In genomic region chr18:40109251-40110049, GRCh38 we compare ENCODE assay signal across 21 cellular contexts.
DNase-seq lines count a peak whose midpoint lies in the region; ATAC-seq, FAIRE-seq and TF ChIP-seq lines count a peak whose summit lies in the region.
"Had no signal": no experiment of that assay in that cellular context is flagged by ENCODE, and none has a peak within 500 bp of the region (broad histone marks: within the 10 kb centered on the region; RNA-seq: fewer than 3 reads in every experiment).

No MANE protein-coding gene starts in this region.

- H3K36me3 ChIP-seq in kidney epithelial cell (ENCODE audit: control insufficient read depth, insufficient read depth, low read length) = no peaks in the 10 kb centered on the region
- H3K36me3 ChIP-seq: colonic mucosa, left lung, vagina had no signal

- DNase-seq in DMS153 (lab: John Stamatoyannopoulos, UW) (peak; percentile 88), HEK293T (ENCODE audit: extremely low spot score) (peak; percentile 28), NCI-H345 (lab: John Stamatoyannopoulos, UW) (peak; percentile 40), kidney epithelial cell (ENCODE audit: low read depth) (peak; percentile 32), GM12891 (ENCODE audit: insufficient read length, low spot score) (no peak), foreskin fibroblast (no peak), NCI-H1105 treated with DMSO at 0.1 percent for 48 hours (lab: John Stamatoyannopoulos, UW) (no peak)
- DNase-seq: activated CD4-positive, alpha-beta memory T cell treated with anti-CD3 and anti-CD28 coated beads for 36 hours; activated T-cell treated with anti-CD3 and anti-CD28 coated beads, Interleukin-2, amount 50 U/mL, for 24 hours; colonic mucosa; foreskin keratinocyte; left lung; NCI-H1048; occipital lobe; stimulated activated CD4-positive, alpha-beta T cell treated with anti-CD3 and anti-CD28 coated beads, Interleukin-2, amount 100 ng/mL, for 24 hours; SW 1271 had no signal

- TF ChIP-seq POLR2A in GM12891 (IDR thresholded peaks at IDR 0.05; ENCODE audit: low read depth, low read length) = no peak

- H3K4me3 ChIP-seq in kidney epithelial cell (ENCODE audit: low read depth, low read length) (no peak overlapping the region), foreskin fibroblast (ENCODE audit: low read depth in 1 of 2, low read length in 2 of 2) (no peak overlapping the region)
- H3K4me3 ChIP-seq: colonic mucosa, GM23338, K562, left lung, vagina had no signal

- ATAC-seq in GM18873 (IDR thresholded peaks at IDR 0.05; ENCODE audit: low FRiP score, unreplicated experiment) = no peak
- ATAC-seq: foreskin keratinocyte, GM23338, K562, left lung had no signal

- POLR2A ChIA-PET in HEK293T (lab: Yijun Ruan, JAX) = no interaction called here

- FAIRE-seq in GM12891 (lab: Jason Lieb, UNC) = no peak
- FAIRE-seq: GM12892, K562 had no signal

- no peak for TF ChIP-seq CTCF in kidney epithelial cell (IDR thresholded peaks at IDR 0.05; ENCODE audit: insufficient read depth, low read length, poor library complexity, severe bottlenecking)
- no peak for TF ChIP-seq CTCF in foreskin fibroblast (IDR thresholded peaks at IDR 0.05; ENCODE audit: low read depth, low read length)

- H3K27me3 ChIP-seq in kidney epithelial cell (ENCODE audit: control insufficient read depth, insufficient read depth, low read length) = no peaks in the 10 kb centered on the region
- H3K27me3 ChIP-seq: colonic mucosa, left lung, vagina had no signal

- CTCF ChIA-PET in HEK293T (lab: Yijun Ruan, JAX) = no interaction called here

TF ChIP-seq in HEK293T, 16 proteins besides CTCF, POLR2A, EP300 and RAD21:
- TF ChIP-seq PKNOX1 (IDR thresholded peaks at IDR 0.05) (no peak), ZNF384 (IDR thresholded peaks at IDR 0.05) (no peak), ARNT (IDR thresholded peaks at IDR 0.05) (no peak), ELF4 (IDR thresholded peaks at IDR 0.05) (no peak), L3MBTL2 (conservative IDR thresholded peaks at IDR 0.05) (no peak), SUZ12 (IDR thresholded peaks at IDR 0.05) (no peak), LEF1 (IDR thresholded peaks at IDR 0.05; ENCODE audit: borderline replicate concordance) (no peak), FOXM1 (IDR thresholded peaks at IDR 0.05; ENCODE audit: borderline replicate concordance) (no peak), FOXA1 (IDR thresholded peaks at IDR 0.05) (no peak), TARDBP (IDR thresholded peaks at IDR 0.05) (no peak), NFRKB (IDR thresholded peaks at IDR 0.05) (no peak), FOXK2 (IDR thresholded peaks at IDR 0.05) (no peak), BHLHE40 (IDR thresholded peaks at IDR 0.05; ENCODE audit: borderline replicate concordance) (no peak), SP1 (IDR thresholded peaks at IDR 0.05) (no peak), CTBP1 (IDR thresholded peaks at IDR 0.05; ENCODE audit: borderline replicate concordance) (no peak), HDGF (IDR thresholded peaks at IDR 0.05; ENCODE audit: borderline replicate concordance) (no peak)

TF ChIP-seq in GM12891, 5 proteins besides CTCF, POLR2A, EP300 and RAD21:
- TF ChIP-seq PAX5 (IDR thresholded peaks at IDR 0.05; ENCODE audit: insufficient read depth, low read length, severe bottlenecking) (no peak), POU2F2 (IDR thresholded peaks at IDR 0.05; ENCODE audit: low read depth, low read length) (no peak), TAF1 (IDR thresholded peaks at IDR 0.05; ENCODE audit: low read depth, low read length) (no peak)

Comparison
In these comparisons a context has a peak if more than half of its experiments do, and no peak if none do; other contexts are left out.
1. DNase-seq: peak in DMS153 (single experiment), HEK293T (single experiment), NCI-H345 (single experiment) and kidney epithelial cell (single experiment); none in GM12891 (single experiment), foreskin fibroblast (0 of 2) and NCI-H1105 treated with DMSO at 0.1 percent for 48 hours (single experiment).